15 cellular contexts compared by ENCODE assay signal in the genomic region with DNA sequence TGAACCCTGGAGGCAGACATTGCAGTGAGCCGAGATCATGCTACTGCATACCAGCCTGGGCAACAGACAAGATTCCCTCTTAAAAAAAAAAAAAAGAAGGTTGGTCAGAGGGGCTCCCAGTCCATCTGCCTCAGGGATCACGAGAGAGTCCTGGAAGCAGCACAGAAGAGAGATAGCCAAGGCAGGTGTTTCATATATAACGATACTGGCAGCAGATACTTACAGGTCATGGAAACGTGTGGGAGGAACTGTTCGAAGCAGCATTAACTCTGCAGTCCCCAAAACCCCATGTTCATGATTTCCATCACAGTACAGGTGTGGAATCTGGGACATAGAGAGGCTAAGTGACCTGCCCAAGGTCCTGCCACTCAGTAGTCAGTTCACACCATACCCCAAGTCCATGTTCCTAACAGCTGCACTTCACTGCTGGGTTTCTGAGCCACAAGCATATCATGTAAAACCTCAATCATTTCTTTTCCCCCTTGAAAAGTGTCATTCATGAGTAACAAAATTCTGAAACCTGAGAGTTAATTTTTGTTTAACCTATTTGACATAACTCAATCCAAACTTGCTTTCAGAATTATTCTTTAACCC. TPM values are rescaled to one million over a fixed set of nuclear protein-coding genes. Genes with fewer than 3 reads are reported as not detected.
DNase-seq lines count a peak whose midpoint lies in the region; ATAC-seq and TF ChIP-seq lines count a peak whose summit lies in the region.
"Had no signal": no experiment of that assay in that cellular context is flagged by ENCODE, and none has a peak within 500 bp of the region (broad histone marks: within the 10 kb centered on the region; RNA-seq: fewer than 3 reads in every experiment).

No MANE protein-coding gene starts in this region.

- H3K27me3 Mint-ChIP-seq in activated T-cell treated with anti-CD3 and anti-CD28 coated beads, Interleukin-2, amount 50 U/mL, for 4 hours (ENCODE audit: low read depth), result no peaks in the 10 kb centered on the region
- H3K27me3 Mint-ChIP-seq in activated T-helper 17 cell treated with anti-CD3 and anti-CD28 coated beads, Interleukin-2, amount 50 U/mL, for 72 hours, result no peaks in the 10 kb centered on the region
- H3K27me3 Mint-ChIP-seq: CD4-positive, CD25-positive, alpha-beta regulatory T cell had no signal

- DNase-seq in activated T-cell treated with anti-CD3 and anti-CD28 coated beads, Interleukin-2, amount 50 U/mL, for 4 hours, result no peak
- no peak for DNase-seq in activated T-cell treated with anti-CD3 and anti-CD28 coated beads, Interleukin-2, amount 50 U/mL, for 48 hours
- DNase-seq in dorsolateral prefrontal cortex (peak in 1 of 10 donors; percentile 0), gastrocnemius medialis (no peak), NCI-H526 (lab: John Stamatoyannopoulos, UW) (no peak)
- DNase-seq in activated CD4-positive, CD25-positive, alpha-beta regulatory T cell (lab: John Stamatoyannopoulos, UW), result no peak
- DNase-seq: CD4-positive, CD25-positive, alpha-beta regulatory T cell; MM.1S; NCI-H1105; NCI-H187 treated with DMSO at 0.1 percent for 48 hours; NCI-H446 treated with DMSO at 0.1 percent for 48 hours; NCI-H82 had no signal

- peak; percentile 59 to 62 for ATAC-seq in activated T-cell treated with anti-CD3 and anti-CD28 coated beads, Interleukin-2, amount 50 U/mL, for 4 hours
- ATAC-seq in activated T-helper 17 cell treated with anti-CD3 and anti-CD28 coated beads, Interleukin-2, amount 50 U/mL, for 72 hours (replicated peaks), result peak; percentile 40
- ATAC-seq in gastrocnemius medialis, result no peak
- ATAC-seq: GM12878 had no signal

- H3K9me3 Mint-ChIP-seq in activated T-cell treated with anti-CD3 and anti-CD28 coated beads, Interleukin-2, amount 50 U/mL, for 4 hours, result no peaks in the 10 kb centered on the region
- H3K9me3 Mint-ChIP-seq in activated T-helper 17 cell treated with anti-CD3 and anti-CD28 coated beads, Interleukin-2, amount 50 U/mL, for 72 hours, result no peaks in the 10 kb centered on the region
- H3K9me3 Mint-ChIP-seq: CD4-positive, CD25-positive, alpha-beta regulatory T cell had no signal

- no peak overlapping the region for H3K4me3 ChIP-seq in dorsolateral prefrontal cortex
- H3K4me3 ChIP-seq in gastrocnemius medialis, result no peak overlapping the region
- H3K4me3 ChIP-seq: GM12878, HAP-1 had no signal

- no peaks in the 10 kb centered on the region for H3K27me3 ChIP-seq in dorsolateral prefrontal cortex
- no peaks in the 10 kb centered on the region for H3K27me3 ChIP-seq in gastrocnemius medialis

- H3K4me1 Mint-ChIP-seq in activated T-cell treated with anti-CD3 and anti-CD28 coated beads, Interleukin-2, amount 50 U/mL, for 4 hours (ENCODE audit: low read depth), result peaks cover 27% of the 10 kb centered on the region
- H3K4me1 Mint-ChIP-seq in activated T-helper 17 cell treated with anti-CD3 and anti-CD28 coated beads, Interleukin-2, amount 50 U/mL, for 72 hours, result peaks cover 11% of the 10 kb centered on the region

- no peak for TF ChIP-seq POLR2A in gastrocnemius medialis (IDR thresholded peaks at IDR 0.05)

- no peak overlapping the region for H3K4me3 Mint-ChIP-seq in activated T-cell treated with anti-CD3 and anti-CD28 coated beads, Interleukin-2, amount 50 U/mL, for 4 hours
- no peak overlapping the region for H3K4me3 Mint-ChIP-seq in activated T-helper 17 cell treated with anti-CD3 and anti-CD28 coated beads, Interleukin-2, amount 50 U/mL, for 72 hours
- H3K4me3 Mint-ChIP-seq: CD4-positive, CD25-positive, alpha-beta regulatory T cell had no signal

- no peak overlapping the region for H3K27ac Mint-ChIP-seq in activated T-helper 17 cell treated with anti-CD3 and anti-CD28 coated beads, Interleukin-2, amount 50 U/mL, for 72 hours

- TF ChIP-seq CTCF in dorsolateral prefrontal cortex (IDR thresholded peaks at IDR 0.05 in 54 of 56, conservative IDR thresholded peaks at IDR 0.05 in 2 of 56; ENCODE audit: low read depth in 1 of 56, partially characterized antibody in 56 of 56), result no peak
- no peak for TF ChIP-seq CTCF in gastrocnemius medialis (IDR thresholded peaks at IDR 0.05 in 4 of 5, conservative IDR thresholded peaks at IDR 0.05 in 1 of 5)

- H3K27ac ChIP-seq in dorsolateral prefrontal cortex (peak overlapping the region in 44 of 59 donors; percentile 4 to 84 (median 72)), gastrocnemius medialis (peak overlapping the region in 3 of 4 donors; percentile 11 to 59 (median 47))

- peaks cover 34 to 42% of the 10 kb centered on the region in 2 donors for H3K4me1 ChIP-seq in gastrocnemius medialis

- intact Hi-C loops in dorsolateral prefrontal cortex (cut with DNase I) (no loop called here), gastrocnemius medialis (cut with DNase I; ENCODE audit: low total_unique reads) (no loop called here)

- no peaks in the 10 kb centered on the region for H3K9me3 ChIP-seq in gastrocnemius medialis
- H3K9me3 ChIP-seq: HAP-1 had no signal

- in situ Hi-C loops in gastrocnemius medialis (cut with MboI; ENCODE audit: low sequenced_read_pairs in 4 of 4), result no loop called here

- H3K36me3 ChIP-seq in gastrocnemius medialis, result peaks cover 0 to 43% of the 10 kb centered on the region in 2 donors

- peaks cover 10% of the 10 kb centered on the region for H3K36me3 Mint-ChIP-seq in activated T-cell treated with anti-CD3 and anti-CD28 coated beads, Interleukin-2, amount 50 U/mL, for 4 hours (ENCODE audit: insufficient read depth)
- peaks cover 79% of the 10 kb centered on the region for H3K36me3 Mint-ChIP-seq in activated T-helper 17 cell treated with anti-CD3 and anti-CD28 coated beads, Interleukin-2, amount 50 U/mL, for 72 hours (ENCODE audit: low read depth)

RNA-seq across cellular contexts. Expression of gene CDK2AP1, which starts 16.7 kb away (rescaled TPM):
- 10 to 100 TPM; 44.7 to 67.9 (median 53.4) TPM for total RNA-seq in activated T-cell treated with anti-CD3 and anti-CD28 coated beads, Interleukin-2, amount 50 U/mL, for 4 hours
- total RNA-seq in activated T-helper 17 cell treated with anti-CD3 and anti-CD28 coated beads, Interleukin-2, amount 50 U/mL, for 72 hours, result 10 to 100 TPM; 25.1 to 41.9 TPM
- 100 to 1,000 TPM in 101 of 120 experiments, 10 to 100 TPM in 19; 61.2 to 381 (median 128) TPM for total RNA-seq in dorsolateral prefrontal cortex
- 10 to 100 TPM; 34.2 to 65.7 (median 60.2) TPM for total RNA-seq in gastrocnemius medialis

RNA-seq across cellular contexts. Expression of gene MTRFR, which starts 21.7 kb away (rescaled TPM):
- 10 to 100 TPM; 16.7 to 17.7 (median 17.4) TPM for total RNA-seq in activated T-cell treated with anti-CD3 and anti-CD28 coated beads, Interleukin-2, amount 50 U/mL, for 4 hours
- 10 to 100 TPM; 26.8 to 32.3 TPM for total RNA-seq in activated T-helper 17 cell treated with anti-CD3 and anti-CD28 coated beads, Interleukin-2, amount 50 U/mL, for 72 hours
- total RNA-seq in dorsolateral prefrontal cortex (10 to 100 TPM; 13.4 to 27.6 (median 20.0) TPM), gastrocnemius medialis (10 to 100 TPM in 1 of 4 donors, 1 to 10 TPM in 3; 4.7 to 14.1 (median 5.6) TPM)

RNA-seq across cellular contexts. Expression of gene MPHOSPH9, which starts 22.0 kb away (rescaled TPM):
- 10 to 100 TPM; 35.9 to 42.3 (median 37.5) TPM for total RNA-seq in activated T-cell treated with anti-CD3 and anti-CD28 coated beads, Interleukin-2, amount 50 U/mL, for 4 hours
- total RNA-seq in activated T-helper 17 cell treated with anti-CD3 and anti-CD28 coated beads, Interleukin-2, amount 50 U/mL, for 72 hours, result 10 to 100 TPM; 72.3 to 77.1 TPM
- total RNA-seq in dorsolateral prefrontal cortex, result 10 to 100 TPM; 36.7 to 91.4 (median 60.7) TPM
- 10 to 100 TPM in 3 of 4 donors, 1 to 10 TPM in 1; 8.5 to 35.4 (median 12.7) TPM for total RNA-seq in gastrocnemius medialis

Comparison
In these comparisons a context has a peak if more than half of its experiments do, and no peak if none do; other contexts are left out.
1. ATAC-seq: peak in activated T-cell treated with anti-CD3 and anti-CD28 coated beads, Interleukin-2, amount 50 U/mL, for 4 hours (2 of 2) and activated T-helper 17 cell treated with anti-CD3 and anti-CD28 coated beads, Interleukin-2, amount 50 U/mL, for 72 hours (single experiment); none in gastrocnemius medialis (0 of 2).